Comparison of ENCODE assay signal across 8 cellular contexts in genomic region chr1:51329443-51330325, GRCh38. TPM values are rescaled to one million over a fixed set of nuclear protein-coding genes. Genes with fewer than 3 reads are reported as not detected.
A peak's percentile ranks its signal among the peaks of the same experiment; 100 is the strongest.
DNase-seq lines count a peak whose midpoint lies in the region; ATAC-seq lines count a peak whose summit lies in the region.

No MANE protein-coding gene starts in this region.

- H4K20me1 ChIP-seq in BLaER1 = no peaks in the 10 kb centered on the region; the same call in 1 of the 2 replicates

- peaks cover 15% of the 10 kb centered on the region for H3K4me1 ChIP-seq in BLaER1

- H3K27ac Mint-ChIP-seq in central memory CD8-positive, alpha-beta T cell (ENCODE audit: low read depth) = no peak overlapping the region

- H3K27me3 Mint-ChIP-seq in central memory CD8-positive, alpha-beta T cell = peaks cover 49% of the 10 kb centered on the region

- no peak for ATAC-seq in central memory CD8-positive, alpha-beta T cell (replicated peaks; ENCODE audit: extremely low read depth, poor library complexity, severe bottlenecking)
- ATAC-seq in HG02981 (IDR thresholded peaks at IDR 0.05; ENCODE audit: unreplicated experiment) = no peak

- peaks cover 2% of the 10 kb centered on the region for H3K36me3 Mint-ChIP-seq in central memory CD8-positive, alpha-beta T cell (ENCODE audit: insufficient read depth)

- peak overlapping the region; percentile 54 for H3K4me3 ChIP-seq in BLaER1

- peaks cover 45% of the 10 kb centered on the region for H3K27me3 ChIP-seq in BLaER1

- H3K36me3 ChIP-seq in BLaER1 = no peaks in the 10 kb centered on the region

- H3K27ac ChIP-seq in BLaER1 = no peak overlapping the region

- no peaks in the 10 kb centered on the region for H3K9me3 Mint-ChIP-seq in central memory CD8-positive, alpha-beta T cell

- H3K9ac ChIP-seq in BLaER1 = no peak overlapping the region

- DNase-seq in NCI-H1105 treated with DMSO at 0.1 percent for 48 hours (lab: John Stamatoyannopoulos, UW) (peak; percentile 37), mesenteric fat pad (ENCODE audit: low spot score) (peak; percentile 83), NCI-H2171 (lab: John Stamatoyannopoulos, UW) (no peak)
- no peak for DNase-seq in central memory CD8-positive, alpha-beta T cell (ENCODE audit: low spot score in 2 of 2)
- no peak for DNase-seq in stimulated activated CD4-positive, alpha-beta T cell treated with anti-CD3 and anti-CD28 coated beads, Interleukin-15, amount 100 ng/mL, for 24 hours
- DNase-seq in stimulated activated CD4-positive, alpha-beta T cell treated with anti-CD3 and anti-CD28 coated beads, Interleukin-2, amount 100 ng/mL, for 48 hours = no peak

- H3K4me2 ChIP-seq in BLaER1 = peak overlapping the region; percentile 65

- H3K4me3 Mint-ChIP-seq in central memory CD8-positive, alpha-beta T cell = peak overlapping the region; percentile 55

- H3K9me3 ChIP-seq in BLaER1 = no peaks in the 10 kb centered on the region

- peaks cover 9% of the 10 kb centered on the region for H3K4me1 Mint-ChIP-seq in central memory CD8-positive, alpha-beta T cell

RNA-seq across cellular contexts. Expression of gene TTC39A, which starts 0.7 kb away (rescaled TPM):
- total RNA-seq in mesenteric fat pad = 0.45 TPM

Comparison
In these comparisons a context has a peak if more than half of its experiments do, and no peak if none do; other contexts are left out.
1. DNase-seq: peak in NCI-H1105 treated with DMSO at 0.1 percent for 48 hours (single experiment) and mesenteric fat pad (single experiment); none in central memory CD8-positive, alpha-beta T cell (0 of 2), NCI-H2171 (single experiment), stimulated activated CD4-positive, alpha-beta T cell treated with anti-CD3 and anti-CD28 coated beads, Interleukin-15, amount 100 ng/mL, for 24 hours (single experiment) and stimulated activated CD4-positive, alpha-beta T cell treated with anti-CD3 and anti-CD28 coated beads, Interleukin-2, amount 100 ng/mL, for 48 hours (0 of 2).